Comparison of ENCODE assay signal across 14 cellular contexts in genomic region chr7:12692035-12692434, GRCh38. TPM values are rescaled to one million over a fixed set of nuclear protein-coding genes. Genes with fewer than 3 reads are reported as not detected.
DNase-seq lines count a peak whose midpoint lies in the region; ATAC-seq and TF ChIP-seq lines count a peak whose summit lies in the region.
"Had no signal": no experiment of that assay in that cellular context is flagged by ENCODE, and none has a peak within 500 bp of the region (broad histone marks: within the 10 kb centered on the region; RNA-seq: fewer than 3 reads in every experiment).

No MANE protein-coding gene starts in this region.

- H3K4me1 ChIP-seq in mammary epithelial cell (ENCODE audit: insufficient read depth, low read length): peaks cover 19% of the 10 kb centered on the region
- H3K4me1 ChIP-seq in breast epithelium: no peaks in the 10 kb centered on the region
- H3K4me1 ChIP-seq in osteoblast (ENCODE audit: insufficient read depth, low read length): peaks cover 14% of the 10 kb centered on the region
- H3K4me1 ChIP-seq: BLaER1 had no signal

- H3K4me2 ChIP-seq in mammary epithelial cell (ENCODE audit: insufficient read depth, low read depth, low read length): no peak overlapping the region
- no peak overlapping the region for H3K4me2 ChIP-seq in osteoblast (ENCODE audit: insufficient read depth, low read length)
- H3K4me2 ChIP-seq: BLaER1, GM23338 had no signal

- whole genome bisulfite sequencing in mammary epithelial cell (ENCODE audit: low coverage, missing lambda C conversion rate): 38% methylated on average over 1 of the region's 1 CpG

- TF ChIP-seq CTCF in MCF 10A (IDR thresholded peaks at IDR 0.05; ENCODE audit: unreplicated experiment) (no peak), mammary epithelial cell (conservative IDR thresholded peaks at IDR 0.05 in 1 of 2, IDR thresholded peaks at IDR 0.05 in 1 of 2; ENCODE audit: extremely low read depth in 1 of 2, insufficient read depth in 1 of 2, low read depth in 1 of 2, low read length in 2 of 2) (no peak), breast epithelium (IDR thresholded peaks at IDR 0.05) (no peak), neural crest cell (conservative IDR thresholded peaks at IDR 0.05) (no peak), osteoblast (IDR thresholded peaks at IDR 0.05; ENCODE audit: extremely low read depth, low read depth, low read length) (no peak)

- peaks cover 66% of the 10 kb centered on the region for H3K79me2 ChIP-seq in mammary epithelial cell (ENCODE audit: insufficient read depth, low read length)
- H3K79me2 ChIP-seq in osteoblast (ENCODE audit: insufficient read depth, low read length): peaks cover 40% of the 10 kb centered on the region

- H3K36me3 ChIP-seq in mammary epithelial cell (ENCODE audit: insufficient read depth, low read length): peaks cover 3% of the 10 kb centered on the region
- H3K36me3 ChIP-seq in breast epithelium: no peaks in the 10 kb centered on the region
- no peaks in the 10 kb centered on the region for H3K36me3 ChIP-seq in osteoblast (ENCODE audit: insufficient read depth, low read length)
- H3K36me3 ChIP-seq: BLaER1 had no signal

- CTCF ChIA-PET in MCF 10A (lab: Yijun Ruan, JAX): interaction anchor here (1.0 kb wide), 1 partner anchor 21 kb away, joined by 3 read pairs; no protein-coding TSS in a partner anchor
- CTCF ChIA-PET in mammary epithelial cell (lab: Charles Lee; ENCODE audit: low non-redundant PET): no interaction called here

- H3K4me3 Mint-ChIP-seq in MCF 10A (ENCODE audit: unreplicated experiment) (no peak overlapping the region), neural crest cell (peak overlapping the region; percentile 13)
- H3K4me3 Mint-ChIP-seq in natural killer cell treated with Interleukin-12 subunit alpha and Interleukin-12 subunit beta and Interleukin-15 and Interleukin-18, amount 100 ng/mL, for 72 hours: no peak overlapping the region
- no peak overlapping the region for H3K4me3 Mint-ChIP-seq in stimulated activated effector memory CD8-positive, alpha-beta T cell treated with anti-CD3 and anti-CD28 coated beads, Interleukin-12 subunit alpha, Interleukin-12 subunit beta, amount 100 ng/mL, for 72 hours
- H3K4me3 Mint-ChIP-seq: GM23338 had no signal

- in situ Hi-C loops in mammary epithelial cell (cut with MboI; ENCODE audit: low sequenced_read_pairs in 2 of 2): loop anchor here in 1 of 2 donors (25.0 kb wide), 2 partner anchors 420 to 570 kb away; no protein-coding TSS in a partner anchor

- H3K27me3 Mint-ChIP-seq in MCF 10A (ENCODE audit: insufficient read depth, unreplicated experiment) (no peaks in the 10 kb centered on the region), neural crest cell (ENCODE audit: low read depth) (no peaks in the 10 kb centered on the region)
- no peaks in the 10 kb centered on the region for H3K27me3 Mint-ChIP-seq in natural killer cell treated with Interleukin-12 subunit alpha and Interleukin-12 subunit beta and Interleukin-15 and Interleukin-18, amount 100 ng/mL, for 72 hours

- no peaks in the 10 kb centered on the region for H3K27me3 ChIP-seq in mammary epithelial cell (ENCODE audit: insufficient read depth, low read length)
- no peaks in the 10 kb centered on the region for H3K27me3 ChIP-seq in breast epithelium
- H3K27me3 ChIP-seq in osteoblast (ENCODE audit: insufficient read depth, low read length): no peaks in the 10 kb centered on the region
- H3K27me3 ChIP-seq: BLaER1 had no signal

- H2AFZ ChIP-seq in mammary epithelial cell (ENCODE audit: low read depth, low read length) (no peak overlapping the region), osteoblast (ENCODE audit: low read length) (no peak overlapping the region)
- H2AFZ ChIP-seq: GM23338 had no signal

- H3K9me3 ChIP-seq in mammary epithelial cell (replicated peaks; ENCODE audit: insufficient read depth, low read length) (no peaks in the 10 kb centered on the region), breast epithelium (no peaks in the 10 kb centered on the region), osteoblast (ENCODE audit: low read depth, low read length) (no peaks in the 10 kb centered on the region)

- dilution Hi-C loops in mammary epithelial cell (cut with HindIII; ENCODE audit: low sequenced_read_pairs): no loop called here

- H3K4me1 Mint-ChIP-seq in MCF 10A (ENCODE audit: insufficient read depth, unreplicated experiment): peaks cover 27% of the 10 kb centered on the region
- peaks cover 51% of the 10 kb centered on the region for H3K4me1 Mint-ChIP-seq in neural crest cell
- H3K4me1 Mint-ChIP-seq in natural killer cell treated with Interleukin-12 subunit alpha and Interleukin-12 subunit beta and Interleukin-15 and Interleukin-18, amount 100 ng/mL, for 72 hours (ENCODE audit: low read depth in 2 of 2): peaks cover 10 to 38% of the 10 kb centered on the region in 2 donors
- peaks cover 26% of the 10 kb centered on the region for H3K4me1 Mint-ChIP-seq in stimulated activated effector memory CD8-positive, alpha-beta T cell treated with anti-CD3 and anti-CD28 coated beads, Interleukin-12 subunit alpha, Interleukin-12 subunit beta, amount 100 ng/mL, for 72 hours

- BruUV-seq in MCF 10A (replicated peaks; lab: Mats Ljungman, UMichigan) (no TSS peak), mammary epithelial cell (replicated peaks; lab: Mats Ljungman, UMichigan) (no TSS peak)

- no peak for ATAC-seq in natural killer cell treated with Interleukin-12 subunit alpha and Interleukin-12 subunit beta and Interleukin-15 and Interleukin-18, amount 100 ng/mL, for 72 hours
- ATAC-seq in stimulated activated effector memory CD8-positive, alpha-beta T cell treated with anti-CD3 and anti-CD28 coated beads, Interleukin-12 subunit alpha, Interleukin-12 subunit beta, amount 100 ng/mL, for 72 hours: no peak
- ATAC-seq: GM12878, GM23338 had no signal

- peak overlapping the region; percentile 46 for H3K27ac Mint-ChIP-seq in MCF 10A (ENCODE audit: low read depth, unreplicated experiment)
- H3K27ac Mint-ChIP-seq in neural crest cell (ENCODE audit: unreplicated experiment): no peak overlapping the region
- no peak overlapping the region for H3K27ac Mint-ChIP-seq in natural killer cell treated with Interleukin-12 subunit alpha and Interleukin-12 subunit beta and Interleukin-15 and Interleukin-18, amount 100 ng/mL, for 72 hours
- no peak overlapping the region for H3K27ac Mint-ChIP-seq in stimulated activated effector memory CD8-positive, alpha-beta T cell treated with anti-CD3 and anti-CD28 coated beads, Interleukin-12 subunit alpha, Interleukin-12 subunit beta, amount 100 ng/mL, for 72 hours
- H3K27ac Mint-ChIP-seq: GM23338 had no signal

- intact Hi-C loops in MCF 10A (cut with micrococcal nuclease): loop anchor here (10.0 kb wide), 1 partner anchor 113 kb away; no protein-coding TSS in a partner anchor
- intact Hi-C loops in mammary epithelial cell (cut with micrococcal nuclease): no loop called here
- intact Hi-C loops in breast epithelium (cut with DNase I; ENCODE audit: low total_unique reads): no loop called here

- H4K20me1 ChIP-seq in mammary epithelial cell (ENCODE audit: insufficient read depth, low read length): peaks cover 2% of the 10 kb centered on the region
- no peaks in the 10 kb centered on the region for H4K20me1 ChIP-seq in osteoblast (ENCODE audit: insufficient read depth, low read length)
- H4K20me1 ChIP-seq: BLaER1 had no signal

- no peak for DNase-seq in MCF 10A (ENCODE audit: unreplicated experiment)
- no peak for DNase-seq in mammary epithelial cell
- no peak for DNase-seq in breast epithelium (ENCODE audit: low spot score in 2 of 2)
- DNase-seq in neural crest cell (ENCODE audit: low read depth, low spot score): no peak
- DNase-seq in osteoblast (ENCODE audit: insufficient read length, low spot score, missing footprints): no peak
- DNase-seq in natural killer cell treated with Interleukin-12 subunit alpha and Interleukin-12 subunit beta and Interleukin-15 and Interleukin-18, amount 100 ng/mL, for 72 hours (ENCODE audit: low spot score): no peak
- DNase-seq in stimulated activated effector memory CD8-positive, alpha-beta T cell treated with anti-CD3 and anti-CD28 coated beads, Interleukin-12 subunit alpha, Interleukin-12 subunit beta, amount 100 ng/mL, for 72 hours (ENCODE audit: low spot score in 2 of 2): no peak
- DNase-seq: 8988T, AML-193, DMS79, H7 had no signal

- H3K36me3 Mint-ChIP-seq in MCF 10A (ENCODE audit: insufficient read depth, unreplicated experiment) (peaks cover 30% of the 10 kb centered on the region), neural crest cell (ENCODE audit: low read depth) (peaks cover 14% of the 10 kb centered on the region)
- H3K36me3 Mint-ChIP-seq in natural killer cell treated with Interleukin-12 subunit alpha and Interleukin-12 subunit beta and Interleukin-15 and Interleukin-18, amount 100 ng/mL, for 72 hours: no peaks in the 10 kb centered on the region
- peaks cover 23% of the 10 kb centered on the region for H3K36me3 Mint-ChIP-seq in stimulated activated effector memory CD8-positive, alpha-beta T cell treated with anti-CD3 and anti-CD28 coated beads, Interleukin-12 subunit alpha, Interleukin-12 subunit beta, amount 100 ng/mL, for 72 hours

- H3K27ac ChIP-seq in mammary epithelial cell (ENCODE audit: insufficient read depth, low read depth, low read length) (no peak overlapping the region), breast epithelium (peak overlapping the region; percentile 20 to 41), osteoblast (ENCODE audit: low read depth, low read length) (no peak overlapping the region)
- H3K27ac ChIP-seq: BLaER1 had no signal

- H3K4me3 ChIP-seq in mammary epithelial cell (replicated peaks in 1 of 3; ENCODE audit: insufficient read depth in 1 of 3, low read depth in 2 of 3, low read length in 3 of 3) (no peak overlapping the region), breast epithelium (peak overlapping the region in 2 of 3 donors; percentile 48 to 65), osteoblast (ENCODE audit: insufficient read depth, low read length) (no peak overlapping the region)
- H3K4me3 ChIP-seq: BLaER1, GM12878, GM23338 had no signal

- H3K9me3 Mint-ChIP-seq in MCF 10A (ENCODE audit: unreplicated experiment): no peaks in the 10 kb centered on the region
- H3K9me3 Mint-ChIP-seq in neural crest cell: no peaks in the 10 kb centered on the region
- H3K9me3 Mint-ChIP-seq in natural killer cell treated with Interleukin-12 subunit alpha and Interleukin-12 subunit beta and Interleukin-15 and Interleukin-18, amount 100 ng/mL, for 72 hours: no peaks in the 10 kb centered on the region
- no peaks in the 10 kb centered on the region for H3K9me3 Mint-ChIP-seq in stimulated activated effector memory CD8-positive, alpha-beta T cell treated with anti-CD3 and anti-CD28 coated beads, Interleukin-12 subunit alpha, Interleukin-12 subunit beta, amount 100 ng/mL, for 72 hours
- H3K9me3 Mint-ChIP-seq: GM23338 had no signal

- POLR2A ChIA-PET in MCF 10A (lab: Yijun Ruan, JAX): interaction anchor here (0.8 to 6.8 kb wide), 7 partner anchors 10 to 453 kb away, joined by 4 to 159 read pairs (median 5); no protein-coding TSS in a partner anchor

- no peak overlapping the region for H3K9ac ChIP-seq in mammary epithelial cell (ENCODE audit: insufficient read depth, low read length)
- H3K9ac ChIP-seq: BLaER1 had no signal

- no peak for TF ChIP-seq POLR2A in breast epithelium (IDR thresholded peaks at IDR 0.05)

RNA-seq across cellular contexts. Expression of gene ARL4A, which starts 4.6 kb away (rescaled TPM):
- total RNA-seq in MCF 10A (2022) (30.7 and 42.6 TPM in 2 replicates), mammary epithelial cell (10 to 100 TPM; 24.9 to 57.3 TPM), breast epithelium (100 to 1,000 TPM in 1 of 3 donors, 10 to 100 TPM in 2; 28.5 to 165 (median 51.1) TPM), neural crest cell (65.0 and 71.1 TPM in 2 replicates), osteoblast (20.6 and 25.3 TPM in 2 replicates)
- polyA plus RNA-seq in mammary epithelial cell: 28.5 TPM
- 13.4 TPM for polyA minus RNA-seq in mammary epithelial cell
- total RNA-seq in natural killer cell treated with Interleukin-12 subunit alpha and Interleukin-12 subunit beta and Interleukin-15 and Interleukin-18, amount 100 ng/mL, for 72 hours: 10 to 100 TPM in 1 of 2 donors, 1 to 10 TPM in 1; 9.4 to 16.3 TPM

Comparison
In these comparisons a context has a peak if more than half of its experiments do, and no peak if none do; other contexts are left out.
1. H3K27ac ChIP-seq: peak in breast epithelium (2 of 2); none in mammary epithelial cell (single experiment) and osteoblast (single experiment).
2. H3K4me3 ChIP-seq: peak in breast epithelium (2 of 3); none in mammary epithelial cell (0 of 3) and osteoblast (single experiment).